Comparison of ENCODE assay signal across 15 cellular contexts in genomic region chr1:33001282-33001681, GRCh38. TPM values are rescaled to one million over a fixed set of nuclear protein-coding genes. Genes with fewer than 3 reads are reported as not detected.
A peak's percentile ranks its signal among the peaks of the same experiment; 100 is the strongest.
DNase-seq lines count a peak whose midpoint lies in the region; ATAC-seq, FAIRE-seq and TF ChIP-seq lines count a peak whose summit lies in the region.
"Had no signal": no experiment of that assay in that cellular context is flagged by ENCODE, and none has a peak within 500 bp of the region (broad histone marks: within the 10 kb centered on the region; RNA-seq: fewer than 3 reads in every experiment).

No MANE protein-coding gene starts in this region.

- no peak overlapping the region for H3K4me3 ChIP-seq in SK-N-SH (ENCODE audit: low read depth in 2 of 2, low read length in 1 of 2)
- no peak overlapping the region for H3K4me3 ChIP-seq in NB4 (ENCODE audit: low read depth, low read length)
- no peak overlapping the region for H3K4me3 ChIP-seq in bronchial epithelial cell (ENCODE audit: low read depth, low read length)
- H3K4me3 ChIP-seq in osteoblast (ENCODE audit: insufficient read depth, low read length) = no peak overlapping the region
- H3K4me3 ChIP-seq in naive thymus-derived CD4-positive, alpha-beta T cell (ENCODE audit: low read length) = no peak overlapping the region
- H3K4me3 ChIP-seq: pancreas, tibial artery had no signal

- H3K9me3 ChIP-seq in SK-N-SH = no peaks in the 10 kb centered on the region
- H3K9me3 ChIP-seq in osteoblast (ENCODE audit: low read depth, low read length) = no peaks in the 10 kb centered on the region
- no peaks in the 10 kb centered on the region for H3K9me3 ChIP-seq in naive thymus-derived CD4-positive, alpha-beta T cell (ENCODE audit: control insufficient read depth in 2 of 3, low read length in 3 of 3)
- H3K9me3 ChIP-seq: pancreas, tibial artery had no signal

- H3K27me3 ChIP-seq in SK-N-SH (ENCODE audit: insufficient read depth) (no peaks in the 10 kb centered on the region), bronchial epithelial cell (ENCODE audit: control insufficient read depth, insufficient read depth, low read length) (no peaks in the 10 kb centered on the region), osteoblast (ENCODE audit: insufficient read depth, low read length) (no peaks in the 10 kb centered on the region)
- no peaks in the 10 kb centered on the region for H3K27me3 ChIP-seq in naive thymus-derived CD4-positive, alpha-beta T cell (ENCODE audit: control insufficient read depth in 2 of 2, insufficient read depth in 2 of 2, low read length in 2 of 2)
- H3K27me3 ChIP-seq: pancreas, tibial artery had no signal

- no peak for FAIRE-seq in bronchial epithelial cell (lab: Jason Lieb, UNC)
- FAIRE-seq: pancreas had no signal

- intact Hi-C loops in naive thymus-derived CD4-positive, alpha-beta T cell (cut with micrococcal nuclease) = no loop called here

- H3K4me1 ChIP-seq in SK-N-SH (ENCODE audit: control insufficient read depth in 1 of 2, insufficient read depth in 2 of 2, low read depth in 1 of 2, low read length in 1 of 2) = peaks cover 32 to 39% of the 10 kb centered on the region in 2 experiments; a peak in 3 of 4 replicates
- peaks cover 29% of the 10 kb centered on the region for H3K4me1 ChIP-seq in osteoblast (ENCODE audit: insufficient read depth, low read length)
- peaks cover 0 to 7% of the 10 kb centered on the region in 2 donors for H3K4me1 ChIP-seq in naive thymus-derived CD4-positive, alpha-beta T cell (ENCODE audit: control insufficient read depth in 2 of 2, insufficient read depth in 2 of 2, low read length in 2 of 2)

- H3K36me3 Mint-ChIP-seq in activated naive CD4-positive, alpha-beta T cell treated with anti-CD3 and anti-CD28 coated beads, Interleukin-2, amount 10 ng/mL, durations not matched to agents 7 days and 5 days = peaks cover 5% of the 10 kb centered on the region
- H3K36me3 Mint-ChIP-seq in naive thymus-derived CD4-positive, alpha-beta T cell = peaks cover 0 to 16% (median 0%) of the 10 kb centered on the region in 5 donors

- H3K9me2 ChIP-seq in SK-N-SH = no peaks in the 10 kb centered on the region

- no peak for TF ChIP-seq POLR2A in NB4 (IDR thresholded peaks at IDR 0.05; ENCODE audit: extremely low read depth, insufficient read length)

- WGBS in SK-N-SH (ENCODE audit: low lambda C conversion rate) = 96% methylated on average over 2 of the region's 2 CpGs

- H4K20me1 ChIP-seq in SK-N-SH (ENCODE audit: insufficient read depth) = no peaks in the 10 kb centered on the region; the same call in 1 of the 2 replicates
- peaks cover 3% of the 10 kb centered on the region for H4K20me1 ChIP-seq in osteoblast (ENCODE audit: insufficient read depth, low read length)

- CTCF ChIA-PET in SK-N-SH (lab: Yijun Ruan, JAX) = interaction anchor here (1.1 to 1.4 kb wide), 3 partner anchors 21 to 70 kb away, joined by 3 read pairs; no protein-coding TSS in a partner anchor
- CTCF ChIA-PET in activated naive CD4-positive, alpha-beta T cell treated with anti-CD3 and anti-CD28 coated beads, Interleukin-2, amount 10 ng/mL, durations not matched to agents 7 days and 5 days (lab: Charles Lee) = interaction anchor here (0.6 to 2.9 kb wide), 10 partner anchors 9 to 73 kb away, joined by 3 to 14 read pairs (median 6); no protein-coding TSS in a partner anchor
- CTCF ChIA-PET in naive thymus-derived CD4-positive, alpha-beta T cell (lab: Charles Lee) = no interaction called here

- H3K27ac ChIP-seq in SK-N-SH (ENCODE audit: low read depth in 2 of 2, low read length in 1 of 2) = no peak overlapping the region
- H3K27ac ChIP-seq in osteoblast (ENCODE audit: low read depth, low read length) = no peak overlapping the region
- H3K27ac ChIP-seq in naive thymus-derived CD4-positive, alpha-beta T cell (ENCODE audit: low read depth, low read length) = no peak overlapping the region
- H3K27ac ChIP-seq: epithelial cell of prostate, pancreas, tibial artery had no signal

- H3K4me3 Mint-ChIP-seq in activated naive CD4-positive, alpha-beta T cell treated with anti-CD3 and anti-CD28 coated beads, Interleukin-2, amount 10 ng/mL, durations not matched to agents 7 days and 5 days = no peak overlapping the region
- no peak overlapping the region for H3K4me3 Mint-ChIP-seq in naive thymus-derived CD4-positive, alpha-beta T cell

- no peak overlapping the region for H2AFZ ChIP-seq in SK-N-SH (ENCODE audit: low read depth)
- H2AFZ ChIP-seq in osteoblast (ENCODE audit: low read length) = no peak overlapping the region

- no peak for TF ChIP-seq EP300 in SK-N-SH (IDR thresholded peaks at IDR 0.05; ENCODE audit: borderline replicate concordance in 1 of 2, low read depth in 1 of 2, low read length in 1 of 2)

- peaks cover 15% of the 10 kb centered on the region for H3K4me1 Mint-ChIP-seq in activated naive CD4-positive, alpha-beta T cell treated with anti-CD3 and anti-CD28 coated beads, Interleukin-2, amount 10 ng/mL, durations not matched to agents 7 days and 5 days
- peaks cover 15 to 55% (median 19%) of the 10 kb centered on the region in 7 donors for H3K4me1 Mint-ChIP-seq in naive thymus-derived CD4-positive, alpha-beta T cell

- POLR2A ChIA-PET in SK-N-SH (lab: Yijun Ruan, JAX) = no interaction called here
- POLR2A ChIA-PET in naive thymus-derived CD4-positive, alpha-beta T cell (lab: Charles Lee) = interaction anchor here (0.7 to 2.2 kb wide), 3 partner anchors 20 to 38 kb away, joined by 3 to 7 read pairs (median 4); partner anchors contain the start of gene RNF19B

- TF ChIP-seq CTCF in SK-N-SH (IDR thresholded peaks at IDR 0.05) (peak; percentile 32; the same call in 1 of the 2 replicates), NB4 (IDR thresholded peaks at IDR 0.05; ENCODE audit: low read depth, low read length) (peak; percentile 41), bronchial epithelial cell (IDR thresholded peaks at IDR 0.05; ENCODE audit: insufficient read depth, low read length, severe bottlenecking) (peak; percentile 26), osteoblast (IDR thresholded peaks at IDR 0.05; ENCODE audit: extremely low read depth, low read depth, low read length) (peak; percentile 41)

- no peak overlapping the region for H3K4me2 ChIP-seq in SK-N-SH
- H3K4me2 ChIP-seq in osteoblast (ENCODE audit: insufficient read depth, low read length) = no peak overlapping the region

- no peaks in the 10 kb centered on the region for H3K27me3 Mint-ChIP-seq in activated naive CD4-positive, alpha-beta T cell treated with anti-CD3 and anti-CD28 coated beads, Interleukin-2, amount 10 ng/mL, durations not matched to agents 7 days and 5 days
- H3K27me3 Mint-ChIP-seq in naive thymus-derived CD4-positive, alpha-beta T cell = no peaks in the 10 kb centered on the region

- H3K27ac Mint-ChIP-seq in activated naive CD4-positive, alpha-beta T cell treated with anti-CD3 and anti-CD28 coated beads, Interleukin-2, amount 10 ng/mL, durations not matched to agents 7 days and 5 days = no peak overlapping the region
- peak overlapping the region in 2 of 9 donors; percentile 34 to 58 for H3K27ac Mint-ChIP-seq in naive thymus-derived CD4-positive, alpha-beta T cell

- TF ChIP-seq RAD21 in SK-N-SH (IDR thresholded peaks at IDR 0.05; ENCODE audit: low read length) = no peak

- ATAC-seq in SK-N-SH treated with all-trans-retinoic acid at 6 μM for 48 hours = no peak
- no peak for ATAC-seq in HG03469 (IDR thresholded peaks at IDR 0.05; ENCODE audit: unreplicated experiment)
- ATAC-seq in naive thymus-derived CD4-positive, alpha-beta T cell = no peak

- H3K9me3 Mint-ChIP-seq in activated naive CD4-positive, alpha-beta T cell treated with anti-CD3 and anti-CD28 coated beads, Interleukin-2, amount 10 ng/mL, durations not matched to agents 7 days and 5 days = no peaks in the 10 kb centered on the region
- H3K9me3 Mint-ChIP-seq in naive thymus-derived CD4-positive, alpha-beta T cell = no peaks in the 10 kb centered on the region

- peaks cover 21% of the 10 kb centered on the region for H3F3A ChIP-seq in SK-N-SH (replicated peaks; ENCODE audit: insufficient read depth)

- H3K36me3 ChIP-seq in SK-N-SH (replicated peaks in 1 of 2; ENCODE audit: control insufficient read depth in 1 of 2, insufficient read depth in 2 of 2, low read length in 1 of 2) (no peaks in the 10 kb centered on the region), bronchial epithelial cell (ENCODE audit: control insufficient read depth, insufficient read depth, low read length) (peaks cover 1% of the 10 kb centered on the region), osteoblast (ENCODE audit: insufficient read depth, low read length) (no peaks in the 10 kb centered on the region)
- H3K36me3 ChIP-seq in naive thymus-derived CD4-positive, alpha-beta T cell (ENCODE audit: control insufficient read depth in 2 of 3, insufficient read depth in 3 of 3, low read length in 3 of 3) = no peaks in the 10 kb centered on the region
- H3K36me3 ChIP-seq: pancreas, tibial artery had no signal

- no peak for DNase-seq in SK-N-SH
- DNase-seq in NB4 (ENCODE audit: low read depth) = peak; percentile 30
- DNase-seq in bronchial epithelial cell (ENCODE audit: low read depth) = no peak
- DNase-seq in osteoblast (ENCODE audit: insufficient read length, low spot score, missing footprints) = peak; percentile 37
- DNase-seq in activated naive CD4-positive, alpha-beta T cell treated with anti-CD3 and anti-CD28 coated beads, Interleukin-2, amount 10 ng/mL, durations not matched to agents 7 days and 5 days = no peak
- DNase-seq in naive thymus-derived CD4-positive, alpha-beta T cell = no peak
- DNase-seq: aorta; islet precursor cell; NCI-H446 treated with DMSO at 0.1 percent for 48 hours; pancreas; stimulated activated CD4-positive, alpha-beta T cell treated with anti-CD3 and anti-CD28 coated beads, Interleukin-4, amount 100 ng/mL, for 24 hours had no signal

- H3K9ac ChIP-seq in SK-N-SH = no peak overlapping the region

- H3K79me2 ChIP-seq in SK-N-SH (ENCODE audit: insufficient read depth) (no peaks in the 10 kb centered on the region), osteoblast (ENCODE audit: insufficient read depth, low read length) (no peaks in the 10 kb centered on the region)

TF ChIP-seq in SK-N-SH treated with all-trans-retinoic acid at 6 μM for 48 hours, 23 proteins besides CTCF, POLR2A, EP300 and RAD21 (continues in another document):
- TF ChIP-seq ARNTL (CRISPR knock-in tag; IDR thresholded peaks at IDR 0.05; ENCODE audit: borderline replicate concordance, low read depth) = no peak

RNA-seq across cellular contexts. Expression of gene AK2, which starts 35.4 kb away (rescaled TPM):
- polyA plus RNA-seq in SK-N-SH (2012; rRNA removed) = 191 and 212 TPM in 2 replicates
- 187 and 197 TPM in 2 replicates for polyA plus RNA-seq in SK-N-SH (2012; cell fraction: cytosol; rRNA removed)
- 219 and 258 TPM in 2 replicates for polyA plus RNA-seq in SK-N-SH (2012; cell fraction: nucleus; rRNA removed)
- total RNA-seq in bronchial epithelial cell (81.9 and 173 TPM in 2 replicates), osteoblast (89.3 and 139 TPM in 2 replicates)
- total RNA-seq in naive thymus-derived CD4-positive, alpha-beta T cell = 100 to 1,000 TPM in 1 of 5 experiments, 10 to 100 TPM in 4; 53.8 to 219 (median 90.2) TPM
- 100 to 1,000 TPM; 113 to 134 TPM for polyA plus RNA-seq in naive thymus-derived CD4-positive, alpha-beta T cell

RNA-seq across cellular contexts. Expression of gene RNF19B, which starts 36.7 kb away (rescaled TPM):
- 20.1 and 22.6 TPM in 2 replicates for polyA plus RNA-seq in SK-N-SH (2012; rRNA removed)
- 17.7 and 18.3 TPM in 2 replicates for polyA plus RNA-seq in SK-N-SH (2012; cell fraction: cytosol; rRNA removed)
- 16.7 and 22.2 TPM in 2 replicates for polyA plus RNA-seq in SK-N-SH (2012; cell fraction: nucleus; rRNA removed)
- total RNA-seq in bronchial epithelial cell (19.2 and 32.6 TPM in 2 replicates), osteoblast (14.5 and 19.7 TPM in 2 replicates)
- 10 to 100 TPM; 17.1 to 58.1 (median 39.2) TPM for total RNA-seq in naive thymus-derived CD4-positive, alpha-beta T cell
- polyA plus RNA-seq in naive thymus-derived CD4-positive, alpha-beta T cell = 1 to 10 TPM in 1 of 2 donors, under 1 TPM in 1; 0.58 to 2.2 TPM

Comparison
In these comparisons a context has a peak if more than half of its experiments do, and no peak if none do; other contexts are left out.
1. DNase-seq: peak in NB4 (single experiment) and osteoblast (single experiment); none in SK-N-SH (single experiment), bronchial epithelial cell (single experiment), activated naive CD4-positive, alpha-beta T cell treated with anti-CD3 and anti-CD28 coated beads, Interleukin-2, amount 10 ng/mL, durations not matched to agents 7 days and 5 days (single experiment) and naive thymus-derived CD4-positive, alpha-beta T cell (0 of 9).
2. Peak in every context shown above with its lines, with median percentiles within 50 percentile points of each other: CTCF ChIP-seq.